ENCODE assay signal across 10 cellular contexts in genomic region chr3:16338999-16339398, GRCh38.
DNase-seq lines count a peak whose midpoint lies in the region; ATAC-seq, FAIRE-seq and TF ChIP-seq lines count a peak whose summit lies in the region.
"Had no signal": no experiment of that assay in that cellular context is flagged by ENCODE, and none has a peak within 500 bp of the region (broad histone marks: within the 10 kb centered on the region; RNA-seq: fewer than 3 reads in every experiment).

No MANE protein-coding gene starts in this region.

- FAIRE-seq in GM19239 (lab: Jason Lieb, UNC) = no peak
- FAIRE-seq: islet of Langerhans had no signal

- H3K27me3 ChIP-seq in HL-60 (ENCODE audit: insufficient read depth, poor library complexity, severe bottlenecking) (no peaks in the 10 kb centered on the region), lung (ENCODE audit: control insufficient read depth, insufficient read depth) (no peaks in the 10 kb centered on the region), H7 (ENCODE audit: control insufficient read depth, insufficient read depth, low read length) (no peaks in the 10 kb centered on the region)

- TF ChIP-seq CTCF in HL-60 (IDR thresholded peaks at IDR 0.05; ENCODE audit: insufficient read depth, low read length) (no peak), lung (IDR thresholded peaks at IDR 0.05; ENCODE audit: control extremely low read depth, extremely low read depth) (no peak)

- peak; percentile 91 for DNase-seq in EL
- peak; percentile 81 to 85 for DNase-seq in HL-60 (ENCODE audit: low read depth in 1 of 2, low spot score in 1 of 2)
- peak; percentile 98 for DNase-seq in amniotic epithelial cell (ENCODE audit: low read depth)
- DNase-seq in lung (ENCODE audit: low spot score) = peak; percentile 39
- no peak for DNase-seq in DMS53 treated with DMSO at 0.1 percent for 48 hours (lab: John Stamatoyannopoulos, UW; ENCODE audit: unreplicated experiment)
- no peak for DNase-seq in H7
- no peak for DNase-seq in NCI-H2196 (lab: John Stamatoyannopoulos, UW; ENCODE audit: unreplicated experiment)
- DNase-seq in GM19239 (ENCODE audit: insufficient read length, low spot score) = no peak

- ATAC-seq in lung (ENCODE audit: insufficient read depth, low FRiP score) = peak; percentile 80

- H3K27ac ChIP-seq in HL-60 (replicated peaks) = peak overlapping the region; percentile 66
- no peak overlapping the region for H3K27ac ChIP-seq in lung (ENCODE audit: low read depth in 1 of 2, low read length in 1 of 2)
- H3K27ac ChIP-seq: PC-9 had no signal

- no peak overlapping the region for H3K4me3 ChIP-seq in HL-60 (replicated peaks; ENCODE audit: insufficient read depth, low read length)
- no peak overlapping the region for H3K4me3 ChIP-seq in lung
- H3K4me3 ChIP-seq in H7 (ENCODE audit: insufficient read depth, low read depth, low read length) = no peak overlapping the region
- H3K4me3 ChIP-seq: PC-9 had no signal

- peaks cover 0 to 2% of the 10 kb centered on the region in 2 donors for H3K9me3 ChIP-seq in lung (ENCODE audit: control insufficient read depth in 2 of 2, insufficient read depth in 1 of 2, low read length in 1 of 2)

- H3K36me3 ChIP-seq in lung (ENCODE audit: control insufficient read depth in 2 of 2, insufficient read depth in 2 of 2, low read length in 2 of 2) (peaks cover 0 to 11% of the 10 kb centered on the region in 2 donors), H7 (replicated peaks; ENCODE audit: control insufficient read depth, insufficient read depth, low read length) (peaks cover 2% of the 10 kb centered on the region)

- H3K4me1 ChIP-seq in lung (ENCODE audit: control insufficient read depth in 2 of 2, insufficient read depth in 2 of 2, low read length in 2 of 2) = peaks cover 0 to 11% of the 10 kb centered on the region in 2 donors

- 12 to 38% methylated on average over 1 of the region's 1 CpG for WGBS in lung, 2 donors

Comparison
In these comparisons a context has a peak if more than half of its experiments do, and no peak if none do; other contexts are left out.
1. DNase-seq: peak in EL (single experiment), HL-60 (2 of 2), amniotic epithelial cell (single experiment) and lung (single experiment); none in DMS53 treated with DMSO at 0.1 percent for 48 hours (single experiment), H7 (single experiment), NCI-H2196 (single experiment) and GM19239 (single experiment).